ENCODE assay signal across 10 cellular contexts in genomic region chr1:11157867-11158266, GRCh38. TPM values are rescaled to one million over a fixed set of nuclear protein-coding genes. Genes with fewer than 3 reads are reported as not detected.
A peak's percentile ranks its signal among the peaks of the same experiment; 100 is the strongest.
DNase-seq lines count a peak whose midpoint lies in the region; ATAC-seq and TF ChIP-seq lines count a peak whose summit lies in the region.
"Had no signal": no experiment of that assay in that cellular context is flagged by ENCODE, and none has a peak within 500 bp of the region (broad histone marks: within the 10 kb centered on the region; RNA-seq: fewer than 3 reads in every experiment).

No MANE protein-coding gene starts in this region.

- no peaks in the 10 kb centered on the region for H3K27me3 ChIP-seq in osteoblast (ENCODE audit: insufficient read depth, low read length)
- H3K27me3 ChIP-seq in endodermal cell (ENCODE audit: control insufficient read depth, insufficient read depth, low read length, poor library complexity, severe bottlenecking): no peaks in the 10 kb centered on the region

- no peaks in the 10 kb centered on the region for H3K27me3 Mint-ChIP-seq in endodermal cell (ENCODE audit: insufficient read depth)

- no peak overlapping the region for H3K4me3 Mint-ChIP-seq in endodermal cell

- ATAC-seq in GM21717 (IDR thresholded peaks at IDR 0.05; ENCODE audit: unreplicated experiment) (no peak), GM18517 (IDR thresholded peaks at IDR 0.05; ENCODE audit: unreplicated experiment) (no peak)

- DNase-seq in DMS 273 (lab: John Stamatoyannopoulos, UW; ENCODE audit: unreplicated experiment): peak; percentile 96
- DNase-seq in NCI-H510A treated with DMSO at 0.1 percent for 48 hours (lab: John Stamatoyannopoulos, UW): peak; percentile 73
- peak; percentile 42 for DNase-seq in dedifferentiated amniotic fluid mesenchymal stem cell (ENCODE audit: extremely low spot score)
- DNase-seq in osteoblast (ENCODE audit: insufficient read length, low spot score, missing footprints): no peak
- no peak for DNase-seq in endodermal cell
- DNase-seq in OCI-LY7 (ENCODE audit: low spot score): no peak
- DNase-seq: SW 1271 had no signal

- no peaks in the 10 kb centered on the region for H3K9me2 ChIP-seq in OCI-LY7 (ENCODE audit: insufficient read depth, low read length)

- peaks cover 59% of the 10 kb centered on the region for H3K36me3 Mint-ChIP-seq in endodermal cell (ENCODE audit: low read depth)

- no peak overlapping the region for H3K27ac Mint-ChIP-seq in endodermal cell

- H4K20me1 ChIP-seq in osteoblast (ENCODE audit: insufficient read depth, low read length) (no peaks in the 10 kb centered on the region), OCI-LY7 (ENCODE audit: insufficient read depth, low read length) (no peaks in the 10 kb centered on the region)

- H3K4me2 ChIP-seq in osteoblast (ENCODE audit: insufficient read depth, low read length): peak overlapping the region; percentile 62
- no peak overlapping the region for H3K4me2 ChIP-seq in OCI-LY7 (ENCODE audit: low read length)

- intact Hi-C loops in OCI-LY7 (cut with micrococcal nuclease; ENCODE audit: unreplicated experiment): no loop called here

- no peaks in the 10 kb centered on the region for H3K4me1 Mint-ChIP-seq in endodermal cell

- peaks cover 21% of the 10 kb centered on the region for H3K36me3 ChIP-seq in osteoblast (ENCODE audit: insufficient read depth, low read length)
- peaks cover 64% of the 10 kb centered on the region for H3K36me3 ChIP-seq in endodermal cell (ENCODE audit: control insufficient read depth, insufficient read depth, low read length)
- peaks cover 69% of the 10 kb centered on the region for H3K36me3 ChIP-seq in OCI-LY7 (ENCODE audit: insufficient read depth, low read length)

- CTCF ChIA-PET in OCI-LY7 (lab: Charles Lee; ENCODE audit: unreplicated experiment): no interaction called here

- H3K9me3 ChIP-seq in osteoblast (ENCODE audit: low read depth, low read length) (no peaks in the 10 kb centered on the region), endodermal cell (ENCODE audit: control insufficient read depth, low read length) (peaks cover 24% of the 10 kb centered on the region), OCI-LY7 (ENCODE audit: low read length) (no peaks in the 10 kb centered on the region)

- H3K9me3 Mint-ChIP-seq in endodermal cell: peaks cover 25% of the 10 kb centered on the region

- H3K4me3 ChIP-seq in osteoblast (ENCODE audit: insufficient read depth, low read length) (no peak overlapping the region), endodermal cell (ENCODE audit: low read length) (no peak overlapping the region), OCI-LY7 (ENCODE audit: low read depth, low read length, poor library complexity, severe bottlenecking) (no peak overlapping the region)

- no peak for TF ChIP-seq CTCF in osteoblast (IDR thresholded peaks at IDR 0.05; ENCODE audit: extremely low read depth, low read depth, low read length)
- no peak for TF ChIP-seq CTCF in endodermal cell (conservative IDR thresholded peaks at IDR 0.05)
- TF ChIP-seq CTCF in OCI-LY7 (conservative IDR thresholded peaks at IDR 0.05; ENCODE audit: low read length): no peak

- WGBS in endodermal cell (ENCODE audit: insufficient coverage in 1 of 2, insufficient read length in 1 of 2), 2 experiments: 91 to 92% methylated on average over 2 of the region's 2 CpGs

- H2AFZ ChIP-seq in osteoblast (ENCODE audit: low read length) (no peak overlapping the region), OCI-LY7 (ENCODE audit: low read length) (no peak overlapping the region)

- no peaks in the 10 kb centered on the region for H3K79me2 ChIP-seq in osteoblast (ENCODE audit: insufficient read depth, low read length)
- no peaks in the 10 kb centered on the region for H3K79me2 ChIP-seq in OCI-LY7 (ENCODE audit: insufficient read depth, low read depth, low read length)

- H3K27ac ChIP-seq in osteoblast (ENCODE audit: low read depth, low read length): peak overlapping the region; percentile 85
- no peak overlapping the region for H3K27ac ChIP-seq in endodermal cell (ENCODE audit: low read depth, low read length)
- no peak overlapping the region for H3K27ac ChIP-seq in OCI-LY7 (ENCODE audit: low read depth, low read length, poor library complexity, severe bottlenecking)

- H3K4me1 ChIP-seq in osteoblast (ENCODE audit: insufficient read depth, low read length): peaks cover 20% of the 10 kb centered on the region
- H3K4me1 ChIP-seq in endodermal cell (ENCODE audit: control insufficient read depth, insufficient read depth, low read length): no peaks in the 10 kb centered on the region
- no peaks in the 10 kb centered on the region for H3K4me1 ChIP-seq in OCI-LY7 (ENCODE audit: insufficient read depth, low read length, poor library complexity, severe bottlenecking)

- no peak overlapping the region for H3K9ac ChIP-seq in endodermal cell (ENCODE audit: extremely low read depth, low read length, poor library complexity, severe bottlenecking)

- POLR2A ChIA-PET in OCI-LY7 (lab: Charles Lee): no interaction called here

- no TSS peak for BruUV-seq in OCI-LY7 (replicated peaks; lab: Mats Ljungman, UMichigan)

RNA-seq across cellular contexts. Expression of gene ANGPTL7, which starts 31.3 kb away (rescaled TPM):
- under 0.01 TPM in 1 of 2 replicates, not detected in the other for total RNA-seq in osteoblast
- not detected for total RNA-seq in endodermal cell
- polyA plus RNA-seq in endodermal cell (2013, experiment 1 of 2): 0.14 TPM
- not detected for polyA plus RNA-seq in endodermal cell (2013, experiment 2 of 2)
- total RNA-seq in OCI-LY7 (2014; rRNA removed; shearing (Covaris generic)): not detected in 2 replicates
- not detected in 2 replicates for total RNA-seq in OCI-LY7 (2022)
- total RNA-seq: lung microvascular endothelial cell had no signal

RNA-seq across cellular contexts. Expression of gene EXOSC10, which starts 58.2 kb away (rescaled TPM):
- total RNA-seq in osteoblast: 43.4 and 49.5 TPM in 2 replicates
- total RNA-seq in endodermal cell: 10 to 100 TPM; 81.4 to 89.7 TPM
- 91.4 TPM for polyA plus RNA-seq in endodermal cell (2013, experiment 1 of 2)
- polyA plus RNA-seq in endodermal cell (2013, experiment 2 of 2): 83.2 TPM
- 75.1 and 117 TPM in 2 replicates for total RNA-seq in OCI-LY7 (2014; rRNA removed; shearing (Covaris generic))
- total RNA-seq in OCI-LY7 (2022): 91.9 and 95.1 TPM in 2 replicates

Comparison
In these comparisons a context has a peak if more than half of its experiments do, and no peak if none do; other contexts are left out.
1. DNase-seq: peak in DMS 273 (single experiment), NCI-H510A treated with DMSO at 0.1 percent for 48 hours (single experiment) and dedifferentiated amniotic fluid mesenchymal stem cell (single experiment); none in osteoblast (single experiment), endodermal cell (single experiment) and OCI-LY7 (single experiment).